ENCODE assay signal across 9 cellular contexts in genomic region chr5:137954131-137954879, GRCh38.
DNase-seq lines count a peak whose midpoint lies in the region; ATAC-seq and TF ChIP-seq lines count a peak whose summit lies in the region.
"Had no signal": no experiment of that assay in that cellular context is flagged by ENCODE, and none has a peak within 500 bp of the region (broad histone marks: within the 10 kb centered on the region; RNA-seq: fewer than 3 reads in every experiment).

No MANE protein-coding gene starts in this region.

- H3K9me3 Mint-ChIP-seq in activated CD4-positive, alpha-beta T cell treated with anti-CD3 and anti-CD28 coated beads, Interleukin-2, amount 10 ng/mL, durations not matched to agents 24 days and 14 days = no peaks in the 10 kb centered on the region

- no peak for TF ChIP-seq CTCF in heart left ventricle (IDR thresholded peaks at IDR 0.05)

- peaks cover 44% of the 10 kb centered on the region for H3K36me3 Mint-ChIP-seq in activated CD4-positive, alpha-beta T cell treated with anti-CD3 and anti-CD28 coated beads, Interleukin-2, amount 10 ng/mL, durations not matched to agents 24 days and 14 days (ENCODE audit: low read depth)

- no peak overlapping the region for H3K4me3 Mint-ChIP-seq in activated CD4-positive, alpha-beta T cell treated with anti-CD3 and anti-CD28 coated beads, Interleukin-2, amount 10 ng/mL, durations not matched to agents 24 days and 14 days

- H3K9me3 ChIP-seq in heart left ventricle (no peaks in the 10 kb centered on the region), skeletal muscle satellite cell (replicated peaks; ENCODE audit: low read length) (no peaks in the 10 kb centered on the region)

- no peak for TF ChIP-seq POLR2A in heart left ventricle (IDR thresholded peaks at IDR 0.05)

- intact Hi-C loops in heart left ventricle (cut with DNase I) = no loop called here
- intact Hi-C loops in activated CD4-positive, alpha-beta T cell treated with anti-CD3 and anti-CD28 coated beads, Interleukin-2, amount 10 ng/mL, durations not matched to agents 24 days and 14 days (cut with micrococcal nuclease) = no loop called here

- peak overlapping the region; percentile 3 to 76 (median 44) for H3K27ac ChIP-seq in heart left ventricle

- DNase-seq in GM04504 (ENCODE audit: low read depth) (peak; percentile 74), amniotic stem cell (lab: John Stamatoyannopoulos, UW) (peak; percentile 86), heart left ventricle (peak in 3 of 5 donors; percentile 29 to 52 (median 49)), GF-D8 (lab: John Stamatoyannopoulos, UW) (no peak), mesenteric fat pad (ENCODE audit: low spot score) (no peak)
- no peak for DNase-seq in activated CD4-positive, alpha-beta T cell treated with anti-CD3 and anti-CD28 coated beads, Interleukin-2, amount 10 ng/mL, durations not matched to agents 24 days and 14 days
- DNase-seq: kidney had no signal

- no peaks in the 10 kb centered on the region for H3K27me3 ChIP-seq in heart left ventricle
- H3K27me3 ChIP-seq in skeletal muscle satellite cell (ENCODE audit: control insufficient read depth, insufficient read depth, low read length) = no peaks in the 10 kb centered on the region

- no peaks in the 10 kb centered on the region for H3K27me3 Mint-ChIP-seq in activated CD4-positive, alpha-beta T cell treated with anti-CD3 and anti-CD28 coated beads, Interleukin-2, amount 10 ng/mL, durations not matched to agents 24 days and 14 days

- no peak overlapping the region for H3K27ac Mint-ChIP-seq in activated CD4-positive, alpha-beta T cell treated with anti-CD3 and anti-CD28 coated beads, Interleukin-2, amount 10 ng/mL, durations not matched to agents 24 days and 14 days

- H3K4me2 ChIP-seq in skeletal muscle satellite cell (ENCODE audit: low read length) = peak overlapping the region; percentile 76

- H3K4me1 Mint-ChIP-seq in activated CD4-positive, alpha-beta T cell treated with anti-CD3 and anti-CD28 coated beads, Interleukin-2, amount 10 ng/mL, durations not matched to agents 24 days and 14 days = peaks cover 3% of the 10 kb centered on the region

- peak overlapping the region; percentile 39 for H3K9ac ChIP-seq in skeletal muscle satellite cell (ENCODE audit: low read depth, low read length)

- peaks cover 0 to 95% (median 68%) of the 10 kb centered on the region in 9 donors for H3K36me3 ChIP-seq in heart left ventricle
- H3K36me3 ChIP-seq in skeletal muscle satellite cell (ENCODE audit: insufficient read depth, low read length) = peaks cover 28% of the 10 kb centered on the region

- ATAC-seq in heart left ventricle (peak; percentile 80 to 96 (median 93)), HG03342 (IDR thresholded peaks at IDR 0.05; ENCODE audit: unreplicated experiment) (no peak)

- peaks cover 0 to 41% (median 13%) of the 10 kb centered on the region in 12 donors for H3K4me1 ChIP-seq in heart left ventricle
- peaks cover 14% of the 10 kb centered on the region for H3K4me1 ChIP-seq in skeletal muscle satellite cell (ENCODE audit: control insufficient read depth, insufficient read depth, low read length)

- H3K4me3 ChIP-seq in heart left ventricle (peak overlapping the region in 2 of 12 donors; percentile 22 to 27), skeletal muscle satellite cell (ENCODE audit: low read length) (peak overlapping the region; percentile 43)

- WGBS in heart left ventricle, 4 donors = 56 to 61% (median 57%) methylated on average over 9 of the region's 9 CpGs

Comparison
In these comparisons a context has a peak if more than half of its experiments do, and no peak if none do; other contexts are left out.
1. DNase-seq: peak in GM04504 (single experiment), amniotic stem cell (single experiment) and heart left ventricle (3 of 5); none in GF-D8 (single experiment), mesenteric fat pad (single experiment) and activated CD4-positive, alpha-beta T cell treated with anti-CD3 and anti-CD28 coated beads, Interleukin-2, amount 10 ng/mL, durations not matched to agents 24 days and 14 days (single experiment).